ENCODE assay signal across 9 cellular contexts in genomic region chr1:219385786-219386427, GRCh38.
DNase-seq lines count a peak whose midpoint lies in the region; ATAC-seq and TF ChIP-seq lines count a peak whose summit lies in the region.
"Had no signal": no experiment of that assay in that cellular context is flagged by ENCODE, and none has a peak within 500 bp of the region (broad histone marks: within the 10 kb centered on the region; RNA-seq: fewer than 3 reads in every experiment).

No MANE protein-coding gene starts in this region.

- no peak for DNase-seq in AG09309 (ENCODE audit: low read depth)
- peak; percentile 23 for DNase-seq in MV-4-11 (lab: John Stamatoyannopoulos, UW)
- peak; percentile 18 to 42 for DNase-seq in erythroblast (lab: John Stamatoyannopoulos, UW)
- no peak for DNase-seq in activated CD4-positive, CD25-positive, alpha-beta regulatory T cell treated with anti-CD3 and anti-CD28 coated beads, Interleukin-2, amount 50 U/mL, for 72 hours

- ATAC-seq in GM18502 (IDR thresholded peaks at IDR 0.05; ENCODE audit: poor library complexity, unreplicated experiment) (peak; percentile 98), HG02759 (IDR thresholded peaks at IDR 0.05; ENCODE audit: unreplicated experiment) (peak; percentile 94), SK-N-SH treated with all-trans-retinoic acid at 6 μM for 48 hours (peak; percentile 87)

- no peaks in the 10 kb centered on the region for H3K36me3 Mint-ChIP-seq in nephron (ENCODE audit: low read depth)

- TF ChIP-seq CTCF in AG09309 (IDR thresholded peaks at IDR 0.05; ENCODE audit: control insufficient read depth, insufficient read depth, low read depth, low read length, missing control alignments) (peak; percentile 84), nephron (IDR thresholded peaks at IDR 0.05; ENCODE audit: unreplicated experiment in 3 of 3) (peak; percentile 48 to 57 (median 53))

- H3K27ac Mint-ChIP-seq in nephron = peak overlapping the region in 2 of 3 experiments; percentile 50 to 82
- H3K27ac Mint-ChIP-seq: IgD-negative memory B cell had no signal

- H3K27me3 Mint-ChIP-seq in nephron (ENCODE audit: low read depth) = no peaks in the 10 kb centered on the region
- H3K27me3 Mint-ChIP-seq: IgD-negative memory B cell had no signal

- H3K9me3 Mint-ChIP-seq in nephron = no peaks in the 10 kb centered on the region
- H3K9me3 Mint-ChIP-seq: IgD-negative memory B cell had no signal

- no peak for TF ChIP-seq POLR2A in erythroblast (IDR thresholded peaks at IDR 0.05; ENCODE audit: low read length)

- peaks cover 43% of the 10 kb centered on the region for H3K4me1 Mint-ChIP-seq in nephron
- H3K4me1 Mint-ChIP-seq: IgD-negative memory B cell had no signal

- no peak overlapping the region for H3K4me3 Mint-ChIP-seq in nephron
- H3K4me3 Mint-ChIP-seq: IgD-negative memory B cell had no signal

- no peak overlapping the region for H3K4me3 ChIP-seq in AG09309 (ENCODE audit: control insufficient read depth, low read depth, low read length)

TF ChIP-seq in SK-N-SH treated with all-trans-retinoic acid at 6 μM for 48 hours, 23 proteins besides CTCF, POLR2A, EP300 and RAD21:
- TF ChIP-seq OSR1 (CRISPR knock-in tag; IDR thresholded peaks at IDR 0.05) (no peak), ISL1 (CRISPR knock-in tag; IDR thresholded peaks at IDR 0.05) (no peak), GLIS3 (CRISPR knock-in tag; IDR thresholded peaks at IDR 0.05) (no peak), CSDC2 (CRISPR knock-in tag; IDR thresholded peaks at IDR 0.05) (no peak), ZNF565 (CRISPR knock-in tag; conservative IDR thresholded peaks at IDR 0.05; ENCODE audit: low read depth) (no peak), TCF4 (CRISPR knock-in tag; IDR thresholded peaks at IDR 0.05; ENCODE audit: borderline replicate concordance) (no peak)

Comparison
In these comparisons a context has a peak if more than half of its experiments do, and no peak if none do; other contexts are left out.
1. DNase-seq: peak in MV-4-11 (single experiment) and erythroblast (2 of 2); none in AG09309 (single experiment) and activated CD4-positive, CD25-positive, alpha-beta regulatory T cell treated with anti-CD3 and anti-CD28 coated beads, Interleukin-2, amount 50 U/mL, for 72 hours (single experiment).
2. Peak in every context shown above with its lines, with median percentiles within 50 percentile points of each other: ATAC-seq.